Comparison of ENCODE assay signal across 8 cellular contexts in genomic region chr15:65184944-65185717, GRCh38. TPM values are rescaled to one million over a fixed set of nuclear protein-coding genes. Genes with fewer than 3 reads are reported as not detected.
DNase-seq lines count a peak whose midpoint lies in the region; ATAC-seq and TF ChIP-seq lines count a peak whose summit lies in the region.

TSS of gene CLPX (minus strand) at chr15:65185342. CDS start at chr15:65185153, 189 bp downstream.

- ATAC-seq in GM18870 (IDR thresholded peaks at IDR 0.05; ENCODE audit: unreplicated experiment) (peak; percentile 61), HG03139 (IDR thresholded peaks at IDR 0.05; ENCODE audit: unreplicated experiment) (peak; percentile 76)

- peak within 1 kb of the TSS; percentile 99 for H3K9ac ChIP-seq in skeletal muscle satellite cell (ENCODE audit: low read depth, low read length)

- H3K4me3 ChIP-seq in iPS-18c (ENCODE audit: insufficient read depth, low read depth, low read length) (peak within 1 kb of the TSS; percentile 82), skeletal muscle satellite cell (ENCODE audit: low read length) (peak within 1 kb of the TSS; percentile 99)

- H3K27me3 ChIP-seq in skeletal muscle satellite cell (ENCODE audit: control insufficient read depth, insufficient read depth, low read length) = no peaks in the 10 kb centered on the region

- H3K4me2 ChIP-seq in skeletal muscle satellite cell (ENCODE audit: low read length) = peak within 1 kb of the TSS; percentile 89

- in situ Hi-C loops in ACHN (cut with HindIII; ENCODE audit: low pct_ligation_motif_present, low pct_unique_long_range_greater_than_20kb, low sequenced_read_pairs) = no loop called here
- in situ Hi-C loops in T47D (cut with HindIII; ENCODE audit: low pct_unique_long_range_greater_than_20kb, low sequenced_read_pairs) = no loop called here

- DNase-seq in ACHN (peak; percentile 88), NCI-H2196 treated with DMSO at 0.1 percent for 48 hours (lab: John Stamatoyannopoulos, UW; ENCODE audit: unreplicated experiment) (peak; percentile 77), T47D (ENCODE audit: low read depth in 1 of 2, low spot score in 1 of 2) (peak; percentile 56 to 93)

- TF ChIP-seq CTCF in VCaP (conservative IDR thresholded peaks at IDR 0.05) = no peak

- peaks cover 11% of the 10 kb centered on the region for H3K4me1 ChIP-seq in skeletal muscle satellite cell (ENCODE audit: control insufficient read depth, insufficient read depth, low read length)

- H3K36me3 ChIP-seq in skeletal muscle satellite cell (ENCODE audit: insufficient read depth, low read length) = peaks cover 2% of the 10 kb centered on the region

- H3K27ac ChIP-seq in VCaP = peak within 1 kb of the TSS; percentile 96

- H3K9me3 ChIP-seq in iPS-18c (ENCODE audit: control insufficient read depth, insufficient read depth, low read length) (no peaks in the 10 kb centered on the region), skeletal muscle satellite cell (replicated peaks; ENCODE audit: low read length) (no peaks in the 10 kb centered on the region)

RNA-seq across cellular contexts. Expression of gene CLPX, which starts in this region (rescaled TPM):
- total RNA-seq in skeletal muscle satellite cell (2012; rRNA removed) = 35.2 and 43.3 TPM in 2 replicates

Comparison
In these comparisons a context has a peak if more than half of its experiments do, and no peak if none do; other contexts are left out.
1. Peak in every context shown above with its lines: DNase-seq, ATAC-seq, H3K4me3 ChIP-seq and H3K27ac ChIP-seq.